14 cellular contexts compared by ENCODE assay signal in genomic region chr2:20229322-20230201, GRCh38. TPM values are rescaled to one million over a fixed set of nuclear protein-coding genes. Genes with fewer than 3 reads are reported as not detected.
A peak's percentile ranks its signal among the peaks of the same experiment; 100 is the strongest.
DNase-seq lines count a peak whose midpoint lies in the region; ATAC-seq and TF ChIP-seq lines count a peak whose summit lies in the region.
"Had no signal": no experiment of that assay in that cellular context is flagged by ENCODE, and none has a peak within 500 bp of the region (broad histone marks: within the 10 kb centered on the region; RNA-seq: fewer than 3 reads in every experiment).

No MANE protein-coding gene starts in this region.

- H3K9me3 ChIP-seq in adipocyte (ENCODE audit: control insufficient read depth, low read length), result no peaks in the 10 kb centered on the region
- no peaks in the 10 kb centered on the region for H3K9me3 ChIP-seq in Peyer's patch

- peak; percentile 63 for DNase-seq in AG08395 (ENCODE audit: low spot score)
- peak; percentile 83 for DNase-seq in GM03348 (ENCODE audit: low spot score)
- peak; percentile 75 for DNase-seq in adipocyte (ENCODE audit: low read depth)
- DNase-seq in fibroblast of the conjunctiva (ENCODE audit: low read depth), result peak; percentile 76
- DNase-seq in MV-4-11 (lab: John Stamatoyannopoulos, UW), result no peak
- no peak for DNase-seq in NCI-H2081 (lab: John Stamatoyannopoulos, UW)
- no peak for DNase-seq in Peyer's patch
- DNase-seq: activated CD8-positive, alpha-beta T cell treated with anti-CD3 and anti-CD28 coated beads for 36 hours; DND-41; left ventricle myocardium superior; NCI-H1417 treated with DMSO at 0.1 percent for 48 hours; NCI-H69; T-helper 9 cell had no signal

- peaks cover 7% of the 10 kb centered on the region for H3K4me1 ChIP-seq in adipocyte (ENCODE audit: control insufficient read depth, insufficient read depth, low read length)
- peaks cover 0 to 20% (median 5%) of the 10 kb centered on the region in 4 donors for H3K4me1 ChIP-seq in Peyer's patch

- no peaks in the 10 kb centered on the region for H3K36me3 ChIP-seq in adipocyte (ENCODE audit: control insufficient read depth, insufficient read depth, low read length, severe bottlenecking)
- H3K36me3 ChIP-seq in Peyer's patch, result no peaks in the 10 kb centered on the region

- TF ChIP-seq CTCF in Peyer's patch (IDR thresholded peaks at IDR 0.05), result no peak

- TF ChIP-seq POLR2A in Peyer's patch (IDR thresholded peaks at IDR 0.05), result no peak

- ATAC-seq in GM21390 (IDR thresholded peaks at IDR 0.05; ENCODE audit: unreplicated experiment), result no peak
- ATAC-seq: activated CD8-positive, alpha-beta T cell treated with anti-CD3 and anti-CD28 coated beads for 36 hours; left ventricle myocardium superior had no signal

- H3K4me3 ChIP-seq in adipocyte (ENCODE audit: low read length), result no peak overlapping the region
- no peak overlapping the region for H3K4me3 ChIP-seq in Peyer's patch

- H3K27ac ChIP-seq in Peyer's patch, result no peak overlapping the region

- H3K9ac ChIP-seq in adipocyte (ENCODE audit: low read length), result no peak overlapping the region

- H3K27me3 ChIP-seq in adipocyte (replicated peaks; ENCODE audit: control insufficient read depth, insufficient read depth, low read length) (no peaks in the 10 kb centered on the region), Peyer's patch (no peaks in the 10 kb centered on the region)

RNA-seq across cellular contexts. Expression of gene SDC1, which starts 4.6 kb away (rescaled TPM):
- total RNA-seq in Peyer's patch, result 100 to 1,000 TPM in 3 of 4 donors, 10 to 100 TPM in 1; 25.6 to 343 (median 197) TPM

Comparison
In these comparisons a context has a peak if more than half of its experiments do, and no peak if none do; other contexts are left out.
1. DNase-seq: peak in AG08395 (single experiment), GM03348 (single experiment), adipocyte (single experiment) and fibroblast of the conjunctiva (single experiment); none in MV-4-11 (single experiment), NCI-H2081 (0 of 2) and Peyer's patch (0 of 3).